29 cellular contexts compared by ENCODE assay signal in the genomic region with DNA sequence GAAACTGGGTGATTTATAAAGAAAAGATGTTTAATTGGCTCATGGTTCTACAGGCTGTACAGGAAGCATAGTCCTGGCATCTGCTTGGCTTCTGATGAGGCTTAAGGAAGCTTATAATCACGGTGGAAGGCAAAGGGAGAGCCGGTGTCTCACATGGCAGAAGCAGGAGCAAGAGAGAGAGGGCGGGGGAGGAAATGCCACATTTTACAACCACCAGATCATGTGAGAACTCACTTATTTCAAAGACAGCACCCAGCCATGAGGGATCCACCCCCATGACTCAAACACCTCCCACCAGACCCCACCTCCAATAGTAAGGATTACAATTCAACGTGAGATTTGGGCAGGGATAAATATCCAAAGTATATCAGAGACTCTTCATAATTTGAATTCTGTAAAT.
DNase-seq lines count a peak whose midpoint lies in the region; ATAC-seq and TF ChIP-seq lines count a peak whose summit lies in the region.
"Had no signal": no experiment of that assay in that cellular context is flagged by ENCODE, and none has a peak within 500 bp of the region (broad histone marks: within the 10 kb centered on the region; RNA-seq: fewer than 3 reads in every experiment).

No MANE protein-coding gene starts in this region.

- peaks cover 11% of the 10 kb centered on the region for H3K4me1 ChIP-seq in GM23338 (ENCODE audit: insufficient read depth)
- H3K4me1 ChIP-seq: HAP-1, lower lobe of right lung, psoas muscle, transverse colon had no signal

- H3F3A ChIP-seq in GM23338 (replicated peaks; ENCODE audit: low read depth) = no peaks in the 10 kb centered on the region

- H3K27ac ChIP-seq in GM23338 (ENCODE audit: low read depth) = no peak overlapping the region
- H3K27ac ChIP-seq: C4-2B, lower lobe of right lung, psoas muscle, RWPE1, transverse colon had no signal

- 0 out of 3 replicates have a peak overlapping the region, but pooled peaks have one; percentile 1 for H3K4me3 Mint-ChIP-seq in GM23338
- H3K4me3 Mint-ChIP-seq: activated B cell treated with CpG ODN at 0.5 μM for 24 hours; activated naive CD8-positive, alpha-beta T cell treated with anti-CD3 and anti-CD28 coated beads, Interleukin-2, amount 10 ng/mL, durations not matched to agents 7 days and 5 days; activated T-cell treated with anti-CD3 and anti-CD28 coated beads, Interleukin-2, amount 50 U/mL, for 4 hours; effector memory CD8-positive, alpha-beta T cell; naive thymus-derived CD8-positive, alpha-beta T cell; stimulated activated effector memory CD8-positive, alpha-beta T cell treated with anti-CD3 and anti-CD28 coated beads, Interleukin-12 subunit alpha, Interleukin-12 subunit beta, amount 100 ng/mL, for 72 hours had no signal

- DNase-seq in GM23338 (ENCODE audit: low spot score) = peak; percentile 53
- peak; percentile 18 for DNase-seq in SW480 (ENCODE audit: low spot score)
- peak; percentile 72 for DNase-seq in islet precursor cell
- no peak for DNase-seq in stimulated activated CD4-positive, alpha-beta T cell treated with anti-CD3 and anti-CD28 coated beads, Interleukin-4, amount 100 ng/mL, for 1 hour
- no peak for DNase-seq in COLO668 (lab: John Stamatoyannopoulos, UW; ENCODE audit: unreplicated experiment)
- DNase-seq in cerebellar nuclear complex (lab: John Stamatoyannopoulos, UW) = no peak
- DNase-seq: activated B cell treated with CpG ODN at 0.5 μM for 24 hours; activated CD4-positive, alpha-beta T cell treated with anti-CD3 and anti-CD28 coated beads, Interleukin-2, amount 50 U/mL, for 1 hour; activated gamma-delta T cell; activated naive CD8-positive, alpha-beta T cell treated with anti-CD3 and anti-CD28 coated beads, Interleukin-2, amount 10 ng/mL, durations not matched to agents 7 days and 5 days; activated T-cell treated with anti-CD3 and anti-CD28 coated beads, Interleukin-2, amount 50 U/mL, for 4 hours; Calu3; cortex of kidney; DMS79 treated with DMSO at 0.1 percent for 48 hours; effector memory CD8-positive, alpha-beta T cell; erythroblast; kidney glomerular epithelial cell; lower lobe of right lung; naive thymus-derived CD8-positive, alpha-beta T cell; NCI-H1417 treated with DMSO at 0.1 percent for 48 hours; NCI-H2081; psoas muscle; transverse colon had no signal

- H3K4me1 Mint-ChIP-seq in GM23338 = peaks cover 29% of the 10 kb centered on the region
- H3K4me1 Mint-ChIP-seq: activated B cell treated with CpG ODN at 0.5 μM for 24 hours; activated naive CD8-positive, alpha-beta T cell treated with anti-CD3 and anti-CD28 coated beads, Interleukin-2, amount 10 ng/mL, durations not matched to agents 7 days and 5 days; naive thymus-derived CD8-positive, alpha-beta T cell; stimulated activated effector memory CD8-positive, alpha-beta T cell treated with anti-CD3 and anti-CD28 coated beads, Interleukin-12 subunit alpha, Interleukin-12 subunit beta, amount 100 ng/mL, for 72 hours had no signal

- peak overlapping the region; percentile 25; the same call in 1 of the 2 replicates for H3K4me3 ChIP-seq in GM23338
- H3K4me3 ChIP-seq: GM12878, HAP-1, lower lobe of right lung, psoas muscle, transverse colon had no signal

- H4K20me1 ChIP-seq in GM23338 (replicated peaks; ENCODE audit: insufficient read depth) = no peaks in the 10 kb centered on the region

- peak overlapping the region; percentile 14 for H3K4me2 ChIP-seq in GM23338

- H2AFZ ChIP-seq in GM23338 = no peak overlapping the region

- H3K9me3 Mint-ChIP-seq in GM23338 = no peaks in the 10 kb centered on the region
- H3K9me3 Mint-ChIP-seq: activated B cell treated with CpG ODN at 0.5 μM for 24 hours; activated naive CD8-positive, alpha-beta T cell treated with anti-CD3 and anti-CD28 coated beads, Interleukin-2, amount 10 ng/mL, durations not matched to agents 7 days and 5 days; activated T-cell treated with anti-CD3 and anti-CD28 coated beads, Interleukin-2, amount 50 U/mL, for 4 hours; effector memory CD8-positive, alpha-beta T cell; naive thymus-derived CD8-positive, alpha-beta T cell; stimulated activated effector memory CD8-positive, alpha-beta T cell treated with anti-CD3 and anti-CD28 coated beads, Interleukin-12 subunit alpha, Interleukin-12 subunit beta, amount 100 ng/mL, for 72 hours had no signal

- no peaks in the 10 kb centered on the region for H3K79me2 ChIP-seq in GM23338 (replicated peaks; ENCODE audit: insufficient read depth)

- no peaks in the 10 kb centered on the region for H3K36me3 ChIP-seq in GM23338 (ENCODE audit: insufficient read depth)
- H3K36me3 ChIP-seq: HAP-1, lower lobe of right lung, transverse colon had no signal

- H3K27ac Mint-ChIP-seq in GM23338 = 0 out of 2 replicates have a peak overlapping the region, but pooled peaks have one; percentile 6
- H3K27ac Mint-ChIP-seq: activated B cell treated with CpG ODN at 0.5 μM for 24 hours; activated naive CD8-positive, alpha-beta T cell treated with anti-CD3 and anti-CD28 coated beads, Interleukin-2, amount 10 ng/mL, durations not matched to agents 7 days and 5 days; effector memory CD8-positive, alpha-beta T cell; naive thymus-derived CD8-positive, alpha-beta T cell; stimulated activated effector memory CD8-positive, alpha-beta T cell treated with anti-CD3 and anti-CD28 coated beads, Interleukin-12 subunit alpha, Interleukin-12 subunit beta, amount 100 ng/mL, for 72 hours had no signal

- H3K27me3 Mint-ChIP-seq in GM23338 (ENCODE audit: insufficient read depth, low read depth, poor library complexity) = no peaks in the 10 kb centered on the region
- H3K27me3 Mint-ChIP-seq: activated B cell treated with CpG ODN at 0.5 μM for 24 hours; effector memory CD8-positive, alpha-beta T cell had no signal

- no peak for TF ChIP-seq CTCF in GM23338 (conservative IDR thresholded peaks at IDR 0.05; ENCODE audit: low read depth in 2 of 2)

- no peaks in the 10 kb centered on the region for H3K27me3 ChIP-seq in GM23338 (ENCODE audit: insufficient read depth)
- H3K27me3 ChIP-seq: transverse colon had no signal

- peaks cover 5% of the 10 kb centered on the region; the same call in 1 of the 3 replicates for H3K36me3 Mint-ChIP-seq in GM23338 (ENCODE audit: low read depth)
- H3K36me3 Mint-ChIP-seq: activated naive CD8-positive, alpha-beta T cell treated with anti-CD3 and anti-CD28 coated beads, Interleukin-2, amount 10 ng/mL, durations not matched to agents 7 days and 5 days; naive thymus-derived CD8-positive, alpha-beta T cell; stimulated activated effector memory CD8-positive, alpha-beta T cell treated with anti-CD3 and anti-CD28 coated beads, Interleukin-12 subunit alpha, Interleukin-12 subunit beta, amount 100 ng/mL, for 72 hours had no signal

- ATAC-seq in GM23338 = peak; percentile 84
- no peak for ATAC-seq in GM18498 (IDR thresholded peaks at IDR 0.05; ENCODE audit: unreplicated experiment)
- ATAC-seq: activated T-cell treated with anti-CD3 and anti-CD28 coated beads, Interleukin-2, amount 50 U/mL, for 4 hours; effector memory CD8-positive, alpha-beta T cell; GM12878; lower lobe of right lung; naive thymus-derived CD8-positive, alpha-beta T cell; psoas muscle; stimulated activated effector memory CD8-positive, alpha-beta T cell treated with anti-CD3 and anti-CD28 coated beads, Interleukin-12 subunit alpha, Interleukin-12 subunit beta, amount 100 ng/mL, for 72 hours had no signal

- H3K9me2 ChIP-seq in GM23338 (ENCODE audit: insufficient read depth) = no peaks in the 10 kb centered on the region

TF ChIP-seq in GM23338, 12 proteins besides CTCF, POLR2A, EP300 and RAD21:
- TF ChIP-seq STAT1 (IDR thresholded peaks at IDR 0.05; ENCODE audit: unreplicated experiment) (no peak), EZH2 (IDR thresholded peaks at IDR 0.05; ENCODE audit: low read depth, unreplicated experiment) (no peak), CREB1 (CRISPR knock-in tag; IDR thresholded peaks at IDR 0.05; ENCODE audit: low read depth) (no peak)

Comparison
In these comparisons a context has a peak if more than half of its experiments do, and no peak if none do; other contexts are left out.
1. DNase-seq: peak in GM23338 (single experiment), SW480 (single experiment) and islet precursor cell (single experiment); none in stimulated activated CD4-positive, alpha-beta T cell treated with anti-CD3 and anti-CD28 coated beads, Interleukin-4, amount 100 ng/mL, for 1 hour (single experiment), COLO668 (single experiment) and cerebellar nuclear complex (0 of 2).